ENCODE assay signal across 1 cellular context in the genomic region with DNA sequence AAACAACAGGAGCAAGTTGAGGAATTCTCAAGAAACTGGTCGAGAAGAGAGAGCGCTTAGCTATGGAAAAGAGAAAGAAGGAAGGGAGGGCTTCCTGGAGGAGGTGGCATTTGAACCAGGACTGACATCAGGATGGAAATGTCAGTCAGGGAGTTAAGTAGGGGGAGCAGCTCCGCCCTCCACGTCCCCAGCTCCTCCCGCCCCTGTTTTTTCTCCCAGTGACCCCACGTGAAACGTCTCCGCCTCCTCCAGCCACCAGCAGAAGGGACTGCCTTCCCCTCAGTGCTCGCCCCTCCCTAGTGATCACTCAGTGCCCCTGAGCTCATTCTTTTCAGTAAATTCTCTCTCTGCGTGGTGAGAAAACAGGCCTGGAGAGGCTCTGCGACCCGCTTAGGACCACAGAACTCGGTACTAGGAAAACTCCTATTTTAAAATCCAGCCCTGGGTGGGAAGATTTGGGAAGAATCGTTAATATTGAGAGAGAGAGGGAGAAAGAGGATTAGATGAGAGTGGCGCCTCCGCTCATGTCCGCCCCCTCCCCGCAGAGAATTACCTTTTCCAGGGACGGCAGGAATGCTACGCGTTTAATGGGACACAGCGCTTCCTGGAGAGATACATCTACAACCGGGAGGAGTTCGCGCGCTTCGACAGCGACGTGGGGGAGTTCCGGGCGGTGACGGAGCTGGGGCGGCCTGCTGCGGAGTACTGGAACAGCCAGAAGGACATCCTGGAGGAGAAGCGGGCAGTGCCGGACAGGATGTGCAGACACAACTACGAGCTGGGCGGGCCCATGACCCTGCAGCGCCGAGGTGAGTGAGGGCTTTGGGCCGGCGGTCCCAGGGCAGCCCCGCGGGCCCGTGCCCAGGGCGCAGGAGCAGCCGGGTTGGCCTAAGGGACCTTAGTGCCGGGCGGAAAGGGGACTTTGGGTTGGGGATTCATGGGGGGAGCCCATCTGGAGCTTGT.
A peak's percentile ranks its signal among the peaks of the same experiment; 100 is the strongest.
TF ChIP-seq lines count a peak whose summit lies in the region.

No MANE protein-coding gene starts in this region.

TF ChIP-seq in K562, 482 proteins besides CTCF, POLR2A, EP300 and RAD21 (continued from another document and continues in another):
- TF ChIP-seq XRCC5 (IDR thresholded peaks at IDR 0.05; ENCODE audit: low read depth, low read length) (no peak), PHF20 (IDR thresholded peaks at IDR 0.05; ENCODE audit: partially characterized antibody) (no peak), GABPA (tag; conservative IDR thresholded peaks at IDR 0.05; ENCODE audit: low read depth) (peak; percentile 44; the same call in 1 of the 2 replicates), RBM25 (IDR thresholded peaks at IDR 0.05; ENCODE audit: low read depth, low read length, severe bottlenecking) (peak; percentile 94), PML (IDR thresholded peaks at IDR 0.05; ENCODE audit: low read length) (no peak), FOS (IDR thresholded peaks at IDR 0.05; ENCODE audit: extremely low read depth, insufficient read length) (no peak), ZBTB17 (CRISPR knock-in tag; IDR thresholded peaks at IDR 0.05) (no peak), ATF1 (CRISPR knock-in tag; IDR thresholded peaks at IDR 0.05) (no peak), ATF1 (tag; IDR thresholded peaks at IDR 0.05) (peak; percentile 18; the same call in 1 of the 2 replicates), MED1 (CRISPR knock-in tag; IDR thresholded peaks at IDR 0.05; ENCODE audit: borderline replicate concordance) (no peak), NFRKB (IDR thresholded peaks at IDR 0.05; ENCODE audit: low read depth) (no peak), ZNF146 (CRISPR knock-in tag; IDR thresholded peaks at IDR 0.05; ENCODE audit: unreplicated experiment) (no peak), HSF4 (CRISPR knock-in tag; IDR thresholded peaks at IDR 0.05; ENCODE audit: borderline replicate concordance) (no peak), MCM2 (IDR thresholded peaks at IDR 0.05; ENCODE audit: low read depth) (no peak), ZNF436 (CRISPR knock-in tag; IDR thresholded peaks at IDR 0.05) (peak; percentile 87), RFX7 (CRISPR knock-in tag; IDR thresholded peaks at IDR 0.05) (no peak), FOXK1 (CRISPR knock-in tag; IDR thresholded peaks at IDR 0.05; ENCODE audit: borderline replicate concordance) (no peak), GTF2F1 (IDR thresholded peaks at IDR 0.05; ENCODE audit: low read depth, low read length) (no peak), CEBPG (CRISPR knock-in tag; IDR thresholded peaks at IDR 0.05) (no peak), CEBPG (tag; conservative IDR thresholded peaks at IDR 0.05 in 1 of 2, IDR thresholded peaks at IDR 0.05 in 1 of 2) (no peak), NCOA2 (IDR thresholded peaks at IDR 0.05; ENCODE audit: partially characterized antibody in 2 of 2) (no peak), BRD9 (IDR thresholded peaks at IDR 0.05; ENCODE audit: low read depth, partially characterized antibody) (no peak), TEAD2 (tag; IDR thresholded peaks at IDR 0.05) (no peak), ZFP36 (IDR thresholded peaks at IDR 0.05; ENCODE audit: low read depth, low read length, partially characterized antibody) (peak; percentile 99), KDM1A (IDR thresholded peaks at IDR 0.05) (0 out of 4 replicates have a peak, but pooled peaks have one; percentile 20 to 30), RBM14 (IDR thresholded peaks at IDR 0.05; ENCODE audit: borderline replicate concordance, insufficient read depth, low read depth, low read length) (no peak), MCM5 (IDR thresholded peaks at IDR 0.05; ENCODE audit: low read depth) (no peak), ESRRA (IDR thresholded peaks at IDR 0.05; ENCODE audit: borderline replicate concordance, low read depth) (no peak), ZBED1 (IDR thresholded peaks at IDR 0.05) (no peak), CEBPZ (IDR thresholded peaks at IDR 0.05; ENCODE audit: borderline replicate concordance, low read depth, low read length) (no peak), ETV1 (tag; conservative IDR thresholded peaks at IDR 0.05; ENCODE audit: low read depth) (0 out of 2 replicates have a peak, but pooled peaks have one; percentile 32), NBN (IDR thresholded peaks at IDR 0.05; ENCODE audit: low read depth) (no peak), TEAD4 (IDR thresholded peaks at IDR 0.05; ENCODE audit: low read length) (no peak), TEAD4 (CRISPR knock-in tag; IDR thresholded peaks at IDR 0.05; ENCODE audit: borderline replicate concordance) (no peak), CGGBP1 (CRISPR knock-in tag; IDR thresholded peaks at IDR 0.05) (no peak), PBX2 (CRISPR knock-in tag; IDR thresholded peaks at IDR 0.05; ENCODE audit: low read depth) (no peak), PBX2 (tag; conservative IDR thresholded peaks at IDR 0.05; ENCODE audit: low read depth) (peak; percentile 38; the same call in 1 of the 2 replicates), HNRNPUL1 (IDR thresholded peaks at IDR 0.05; ENCODE audit: low read length) (no peak), CSDE1 (IDR thresholded peaks at IDR 0.05) (no peak), FOXJ2 (tag; IDR thresholded peaks at IDR 0.05) (no peak), ZNF197 (CRISPR knock-in tag; IDR thresholded peaks at IDR 0.05; ENCODE audit: low read depth) (no peak), TFAP4 (CRISPR knock-in tag; IDR thresholded peaks at IDR 0.05; ENCODE audit: borderline replicate concordance) (no peak), HLTF (IDR thresholded peaks at IDR 0.05) (no peak), TAF15 (IDR thresholded peaks at IDR 0.05; ENCODE audit: low read depth, low read length) (no peak), BCOR (IDR thresholded peaks at IDR 0.05) (peak; percentile 76; the same call in 1 of the 2 replicates), RBM15 (IDR thresholded peaks at IDR 0.05; ENCODE audit: insufficient read depth, low read length) (no peak), ZNF507 (tag; conservative IDR thresholded peaks at IDR 0.05) (no peak), ZKSCAN1 (IDR thresholded peaks at IDR 0.05; ENCODE audit: low read depth, low read length) (no peak), PHTF2 (CRISPR knock-in tag; IDR thresholded peaks at IDR 0.05) (no peak), SMARCA5 (IDR thresholded peaks at IDR 0.05) (0 out of 2 replicates have a peak, but pooled peaks have one; percentile 61), SIRT6 (IDR thresholded peaks at IDR 0.05; ENCODE audit: low read depth, low read length) (no peak)
- TF ChIP-seq, protein P1, sequence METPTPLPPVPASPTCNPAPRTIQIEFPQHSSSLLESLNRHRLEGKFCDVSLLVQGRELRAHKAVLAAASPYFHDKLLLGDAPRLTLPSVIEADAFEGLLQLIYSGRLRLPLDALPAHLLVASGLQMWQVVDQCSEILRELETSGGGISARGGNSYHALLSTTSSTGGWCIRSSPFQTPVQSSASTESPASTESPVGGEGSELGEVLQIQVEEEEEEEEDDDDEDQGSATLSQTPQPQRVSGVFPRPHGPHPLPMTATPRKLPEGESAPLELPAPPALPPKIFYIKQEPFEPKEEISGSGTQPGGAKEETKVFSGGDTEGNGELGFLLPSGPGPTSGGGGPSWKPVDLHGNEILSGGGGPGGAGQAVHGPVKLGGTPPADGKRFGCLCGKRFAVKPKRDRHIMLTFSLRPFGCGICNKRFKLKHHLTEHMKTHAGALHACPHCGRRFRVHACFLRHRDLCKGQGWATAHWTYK (CRISPR knock-in tag; IDR thresholded peaks at IDR 0.05) = no peak
- TF ChIP-seq, protein P2, sequence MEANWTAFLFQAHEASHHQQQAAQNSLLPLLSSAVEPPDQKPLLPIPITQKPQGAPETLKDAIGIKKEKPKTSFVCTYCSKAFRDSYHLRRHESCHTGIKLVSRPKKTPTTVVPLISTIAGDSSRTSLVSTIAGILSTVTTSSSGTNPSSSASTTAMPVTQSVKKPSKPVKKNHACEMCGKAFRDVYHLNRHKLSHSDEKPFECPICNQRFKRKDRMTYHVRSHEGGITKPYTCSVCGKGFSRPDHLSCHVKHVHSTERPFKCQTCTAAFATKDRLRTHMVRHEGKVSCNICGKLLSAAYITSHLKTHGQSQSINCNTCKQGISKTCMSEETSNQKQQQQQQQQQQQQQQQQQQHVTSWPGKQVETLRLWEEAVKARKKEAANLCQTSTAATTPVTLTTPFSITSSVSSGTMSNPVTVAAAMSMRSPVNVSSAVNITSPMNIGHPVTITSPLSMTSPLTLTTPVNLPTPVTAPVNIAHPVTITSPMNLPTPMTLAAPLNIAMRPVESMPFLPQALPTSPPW (CRISPR knock-in tag; IDR thresholded peaks at IDR 0.05) = 0 out of 2 replicates have a peak, but pooled peaks have one; percentile 12
- TF ChIP-seq, protein P3, sequence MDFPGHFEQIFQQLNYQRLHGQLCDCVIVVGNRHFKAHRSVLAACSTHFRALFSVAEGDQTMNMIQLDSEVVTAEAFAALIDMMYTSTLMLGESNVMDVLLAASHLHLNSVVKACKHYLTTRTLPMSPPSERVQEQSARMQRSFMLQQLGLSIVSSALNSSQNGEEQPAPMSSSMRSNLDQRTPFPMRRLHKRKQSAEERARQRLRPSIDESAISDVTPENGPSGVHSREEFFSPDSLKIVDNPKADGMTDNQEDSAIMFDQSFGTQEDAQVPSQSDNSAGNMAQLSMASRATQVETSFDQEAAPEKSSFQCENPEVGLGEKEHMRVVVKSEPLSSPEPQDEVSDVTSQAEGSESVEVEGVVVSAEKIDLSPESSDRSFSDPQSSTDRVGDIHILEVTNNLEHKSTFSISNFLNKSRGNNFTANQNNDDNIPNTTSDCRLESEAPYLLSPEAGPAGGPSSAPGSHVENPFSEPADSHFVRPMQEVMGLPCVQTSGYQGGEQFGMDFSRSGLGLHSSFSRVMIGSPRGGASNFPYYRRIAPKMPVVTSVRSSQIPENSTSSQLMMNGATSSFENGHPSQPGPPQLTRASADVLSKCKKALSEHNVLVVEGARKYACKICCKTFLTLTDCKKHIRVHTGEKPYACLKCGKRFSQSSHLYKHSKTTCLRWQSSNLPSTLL (IDR thresholded peaks at IDR 0.05) = no peak
- TF ChIP-seq, protein P4, sequence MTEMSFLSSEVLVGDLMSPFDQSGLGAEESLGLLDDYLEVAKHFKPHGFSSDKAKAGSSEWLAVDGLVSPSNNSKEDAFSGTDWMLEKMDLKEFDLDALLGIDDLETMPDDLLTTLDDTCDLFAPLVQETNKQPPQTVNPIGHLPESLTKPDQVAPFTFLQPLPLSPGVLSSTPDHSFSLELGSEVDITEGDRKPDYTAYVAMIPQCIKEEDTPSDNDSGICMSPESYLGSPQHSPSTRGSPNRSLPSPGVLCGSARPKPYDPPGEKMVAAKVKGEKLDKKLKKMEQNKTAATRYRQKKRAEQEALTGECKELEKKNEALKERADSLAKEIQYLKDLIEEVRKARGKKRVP (CRISPR knock-in tag; IDR thresholded peaks at IDR 0.05) = no peak
- TF ChIP-seq, protein P5, sequence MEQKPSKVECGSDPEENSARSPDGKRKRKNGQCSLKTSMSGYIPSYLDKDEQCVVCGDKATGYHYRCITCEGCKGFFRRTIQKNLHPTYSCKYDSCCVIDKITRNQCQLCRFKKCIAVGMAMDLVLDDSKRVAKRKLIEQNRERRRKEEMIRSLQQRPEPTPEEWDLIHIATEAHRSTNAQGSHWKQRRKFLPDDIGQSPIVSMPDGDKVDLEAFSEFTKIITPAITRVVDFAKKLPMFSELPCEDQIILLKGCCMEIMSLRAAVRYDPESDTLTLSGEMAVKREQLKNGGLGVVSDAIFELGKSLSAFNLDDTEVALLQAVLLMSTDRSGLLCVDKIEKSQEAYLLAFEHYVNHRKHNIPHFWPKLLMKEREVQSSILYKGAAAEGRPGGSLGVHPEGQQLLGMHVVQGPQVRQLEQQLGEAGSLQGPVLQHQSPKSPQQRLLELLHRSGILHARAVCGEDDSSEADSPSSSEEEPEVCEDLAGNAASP (IDR thresholded peaks at IDR 0.05) = no peak
